ENCODE assay signal across 2 cellular contexts in the genomic region with DNA sequence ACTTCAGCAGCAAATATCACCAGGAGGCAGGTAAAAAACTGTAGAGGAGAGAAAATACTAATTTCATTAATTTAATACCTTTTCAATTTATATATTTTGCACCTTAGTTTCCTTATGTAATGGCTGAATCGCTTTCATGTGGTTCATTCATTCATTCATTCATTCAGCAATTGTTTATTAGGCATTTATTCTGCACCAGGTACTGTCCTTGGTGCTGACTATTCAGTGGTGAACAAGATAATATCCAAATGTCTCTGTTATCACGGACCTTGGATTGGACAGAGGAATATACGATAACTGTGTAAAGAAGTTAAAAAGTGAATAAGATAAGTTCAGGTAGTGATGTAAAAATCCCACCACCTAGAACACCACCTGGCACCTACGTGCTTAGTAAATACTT.
A peak's percentile ranks its signal among the peaks of the same experiment; 100 is the strongest.
TF ChIP-seq lines count a peak whose summit lies in the region.

No MANE protein-coding gene starts in this region.

TF ChIP-seq in HEK293, 187 proteins besides CTCF, POLR2A, EP300 and RAD21:
- TF ChIP-seq, protein P1, sequence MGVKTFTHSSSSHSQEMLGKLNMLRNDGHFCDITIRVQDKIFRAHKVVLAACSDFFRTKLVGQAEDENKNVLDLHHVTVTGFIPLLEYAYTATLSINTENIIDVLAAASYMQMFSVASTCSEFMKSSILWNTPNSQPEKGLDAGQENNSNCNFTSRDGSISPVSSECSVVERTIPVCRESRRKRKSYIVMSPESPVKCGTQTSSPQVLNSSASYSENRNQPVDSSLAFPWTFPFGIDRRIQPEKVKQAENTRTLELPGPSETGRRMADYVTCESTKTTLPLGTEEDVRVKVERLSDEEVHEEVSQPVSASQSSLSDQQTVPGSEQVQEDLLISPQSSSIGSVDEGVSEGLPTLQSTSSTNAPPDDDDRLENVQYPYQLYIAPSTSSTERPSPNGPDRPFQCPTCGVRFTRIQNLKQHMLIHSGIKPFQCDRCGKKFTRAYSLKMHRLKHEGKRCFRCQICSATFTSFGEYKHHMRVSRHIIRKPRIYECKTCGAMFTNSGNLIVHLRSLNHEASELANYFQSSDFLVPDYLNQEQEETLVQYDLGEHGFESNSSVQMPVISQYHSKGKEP (tag by site-specific recombination; IDR thresholded peaks at IDR 0.05), result no peak
- TF ChIP-seq, protein P2, sequence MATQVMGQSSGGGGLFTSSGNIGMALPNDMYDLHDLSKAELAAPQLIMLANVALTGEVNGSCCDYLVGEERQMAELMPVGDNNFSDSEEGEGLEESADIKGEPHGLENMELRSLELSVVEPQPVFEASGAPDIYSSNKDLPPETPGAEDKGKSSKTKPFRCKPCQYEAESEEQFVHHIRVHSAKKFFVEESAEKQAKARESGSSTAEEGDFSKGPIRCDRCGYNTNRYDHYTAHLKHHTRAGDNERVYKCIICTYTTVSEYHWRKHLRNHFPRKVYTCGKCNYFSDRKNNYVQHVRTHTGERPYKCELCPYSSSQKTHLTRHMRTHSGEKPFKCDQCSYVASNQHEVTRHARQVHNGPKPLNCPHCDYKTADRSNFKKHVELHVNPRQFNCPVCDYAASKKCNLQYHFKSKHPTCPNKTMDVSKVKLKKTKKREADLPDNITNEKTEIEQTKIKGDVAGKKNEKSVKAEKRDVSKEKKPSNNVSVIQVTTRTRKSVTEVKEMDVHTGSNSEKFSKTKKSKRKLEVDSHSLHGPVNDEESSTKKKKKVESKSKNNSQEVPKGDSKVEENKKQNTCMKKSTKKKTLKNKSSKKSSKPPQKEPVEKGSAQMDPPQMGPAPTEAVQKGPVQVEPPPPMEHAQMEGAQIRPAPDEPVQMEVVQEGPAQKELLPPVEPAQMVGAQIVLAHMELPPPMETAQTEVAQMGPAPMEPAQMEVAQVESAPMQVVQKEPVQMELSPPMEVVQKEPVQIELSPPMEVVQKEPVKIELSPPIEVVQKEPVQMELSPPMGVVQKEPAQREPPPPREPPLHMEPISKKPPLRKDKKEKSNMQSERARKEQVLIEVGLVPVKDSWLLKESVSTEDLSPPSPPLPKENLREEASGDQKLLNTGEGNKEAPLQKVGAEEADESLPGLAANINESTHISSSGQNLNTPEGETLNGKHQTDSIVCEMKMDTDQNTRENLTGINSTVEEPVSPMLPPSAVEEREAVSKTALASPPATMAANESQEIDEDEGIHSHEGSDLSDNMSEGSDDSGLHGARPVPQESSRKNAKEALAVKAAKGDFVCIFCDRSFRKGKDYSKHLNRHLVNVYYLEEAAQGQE (tag by site-specific recombination; IDR thresholded peaks at IDR 0.05), result peak; percentile 88

TF ChIP-seq in GM12878, 131 proteins besides CTCF, POLR2A, EP300 and RAD21:
- TF ChIP-seq, protein P2 (IDR thresholded peaks at IDR 0.05; ENCODE audit: low read depth, low read length), result peak; percentile 55; the same call in 1 of the 2 replicates
- TF ChIP-seq TARDBP (IDR thresholded peaks at IDR 0.05; ENCODE audit: borderline replicate concordance) (no peak), MEF2A (IDR thresholded peaks at IDR 0.05; ENCODE audit: insufficient read depth, low read depth, low read length) (no peak), ZNF24 (IDR thresholded peaks at IDR 0.05) (peak; percentile 96), HDGF (IDR thresholded peaks at IDR 0.05) (no peak)
